ENCODE assay signal across 15 cellular contexts in the genomic region with DNA sequence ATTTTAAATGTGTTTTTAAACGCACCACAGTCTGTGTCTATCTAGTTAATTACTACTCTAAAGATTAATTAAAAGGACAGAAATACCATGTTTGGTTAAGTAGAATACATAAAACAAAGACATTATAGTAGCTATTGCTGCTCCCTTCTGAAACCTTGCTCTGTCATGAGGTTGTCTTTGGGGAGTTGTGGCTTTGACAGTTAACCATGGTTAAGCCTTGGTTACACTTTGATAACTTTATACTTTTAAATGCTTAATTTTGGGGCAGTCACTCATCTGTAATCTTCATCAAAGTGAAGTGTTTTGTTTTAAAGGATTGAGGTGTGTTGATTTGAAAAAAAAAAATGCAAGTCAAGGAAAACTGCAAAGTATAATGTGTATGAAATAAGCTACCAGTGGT. TPM values are rescaled to one million over a fixed set of nuclear protein-coding genes. Genes with fewer than 3 reads are reported as not detected.
DNase-seq lines count a peak whose midpoint lies in the region; ATAC-seq and TF ChIP-seq lines count a peak whose summit lies in the region.
"Had no signal": no experiment of that assay in that cellular context is flagged by ENCODE, and none has a peak within 500 bp of the region (broad histone marks: within the 10 kb centered on the region; RNA-seq: fewer than 3 reads in every experiment).

No MANE protein-coding gene starts in this region.

- H3K79me2 ChIP-seq in KMS-11 (ENCODE audit: insufficient read depth, low read depth) (0 out of 2 replicates have a peak, but pooled peaks cover 5% of the 10 kb centered on the region), SK-N-SH (ENCODE audit: insufficient read depth) (no peaks in the 10 kb centered on the region)

- CTCF ChIA-PET in activated naive CD4-positive, alpha-beta T cell treated with anti-CD3 and anti-CD28 coated beads for 36 hours (lab: Charles Lee), result no interaction called here
- CTCF ChIA-PET in SK-N-SH (lab: Yijun Ruan, JAX), result no interaction called here

- no peak for TF ChIP-seq RAD21 in SK-N-SH (IDR thresholded peaks at IDR 0.05; ENCODE audit: low read length)

- intact Hi-C loops in activated naive CD4-positive, alpha-beta T cell treated with anti-CD3 and anti-CD28 coated beads for 36 hours (cut with micrococcal nuclease), result no loop called here

- no peak overlapping the region for H3K27ac Mint-ChIP-seq in activated T-cell treated with anti-CD3 and anti-CD28 coated beads, Interleukin-2, amount 50 U/mL, for 72 hours
- no peak overlapping the region for H3K27ac Mint-ChIP-seq in activated naive CD4-positive, alpha-beta T cell treated with anti-CD3 and anti-CD28 coated beads for 36 hours

- H3K27me3 ChIP-seq in KMS-11 (ENCODE audit: insufficient read depth, low read depth) (no peaks in the 10 kb centered on the region), SK-N-SH (ENCODE audit: insufficient read depth) (no peaks in the 10 kb centered on the region)
- H3K27me3 ChIP-seq: dorsolateral prefrontal cortex, neutrophil had no signal

- peaks cover 2% of the 10 kb centered on the region for H3F3A ChIP-seq in SK-N-SH (replicated peaks; ENCODE audit: insufficient read depth)

- H4K20me1 ChIP-seq in KMS-11 (ENCODE audit: insufficient read depth) (0 out of 2 replicates have a peak, but pooled peaks cover 2% of the 10 kb centered on the region), SK-N-SH (ENCODE audit: insufficient read depth) (no peaks in the 10 kb centered on the region)

- H3K4me3 Mint-ChIP-seq in activated T-cell treated with anti-CD3 and anti-CD28 coated beads, Interleukin-2, amount 50 U/mL, for 72 hours, result no peak overlapping the region
- no peak overlapping the region for H3K4me3 Mint-ChIP-seq in activated naive CD4-positive, alpha-beta T cell treated with anti-CD3 and anti-CD28 coated beads for 36 hours

- H3K4me1 ChIP-seq in KMS-11 (ENCODE audit: low read depth, poor library complexity, severe bottlenecking) (peaks cover 70% of the 10 kb centered on the region), SK-N-SH (ENCODE audit: control insufficient read depth in 1 of 2, insufficient read depth in 2 of 2, low read depth in 1 of 2, low read length in 1 of 2) (no peaks in the 10 kb centered on the region; a peak in 2 of 4 replicates)

- peaks cover 6% of the 10 kb centered on the region for H3K4me1 Mint-ChIP-seq in activated T-cell treated with anti-CD3 and anti-CD28 coated beads, Interleukin-2, amount 50 U/mL, for 72 hours (ENCODE audit: low read depth)
- peaks cover 11% of the 10 kb centered on the region for H3K4me1 Mint-ChIP-seq in activated naive CD4-positive, alpha-beta T cell treated with anti-CD3 and anti-CD28 coated beads for 36 hours (ENCODE audit: low read depth)

- POLR2A ChIA-PET in SK-N-SH (lab: Yijun Ruan, JAX), result no interaction called here

- no peak overlapping the region for H3K4me3 ChIP-seq in KMS-11 (IDR thresholded peaks at IDR 0.05; ENCODE audit: insufficient read depth, low read depth, low read length)
- no peak overlapping the region for H3K4me3 ChIP-seq in SK-N-SH (ENCODE audit: low read depth in 2 of 2, low read length in 1 of 2)
- H3K4me3 ChIP-seq: dorsolateral prefrontal cortex, K562 had no signal

- H3K9me2 ChIP-seq in SK-N-SH, result no peaks in the 10 kb centered on the region

- no peaks in the 10 kb centered on the region for H3K9me3 Mint-ChIP-seq in activated T-cell treated with anti-CD3 and anti-CD28 coated beads, Interleukin-2, amount 50 U/mL, for 72 hours
- no peaks in the 10 kb centered on the region for H3K9me3 Mint-ChIP-seq in activated naive CD4-positive, alpha-beta T cell treated with anti-CD3 and anti-CD28 coated beads for 36 hours

- no peaks in the 10 kb centered on the region for H3K36me3 ChIP-seq in KMS-11 (ENCODE audit: insufficient read depth)
- H3K36me3 ChIP-seq in SK-N-SH (replicated peaks in 1 of 2; ENCODE audit: control insufficient read depth in 1 of 2, insufficient read depth in 2 of 2, low read length in 1 of 2), result peaks cover 46 to 60% of the 10 kb centered on the region in 2 experiments

- DNase-seq in activated CD4-positive, CD25-positive, alpha-beta regulatory T cell (lab: John Stamatoyannopoulos, UW), result no peak
- no peak for DNase-seq in activated T-cell treated with anti-CD3 and anti-CD28 coated beads, Interleukin-2, amount 50 U/mL, for 72 hours
- DNase-seq in activated naive CD4-positive, alpha-beta T cell treated with anti-CD3 and anti-CD28 coated beads for 36 hours, result no peak
- no peak for DNase-seq in SK-N-SH
- DNase-seq: dorsolateral prefrontal cortex; foreskin fibroblast; NCI-H226; SIG-M5; stimulated activated CD4-positive, alpha-beta T cell treated with anti-CD3 and anti-CD28 coated beads, Interleukin-12 subunit alpha, Interleukin-12 subunit beta, amount 100 ng/mL, for 4 hours had no signal

- no peak overlapping the region for H2AFZ ChIP-seq in KMS-11 (ENCODE audit: low read depth)
- H2AFZ ChIP-seq in SK-N-SH (ENCODE audit: low read depth), result no peak overlapping the region

- H3K4me2 ChIP-seq in KMS-11 (peak overlapping the region; percentile 37), SK-N-SH (no peak overlapping the region)

- H3K9ac ChIP-seq in KMS-11, result no peak overlapping the region
- no peak overlapping the region for H3K9ac ChIP-seq in SK-N-SH

- WGBS in SK-N-SH (ENCODE audit: low lambda C conversion rate), result 97% methylated on average over 1 of the region's 1 CpG

- no peak for TF ChIP-seq EP300 in SK-N-SH (IDR thresholded peaks at IDR 0.05; ENCODE audit: borderline replicate concordance in 1 of 2, low read depth in 1 of 2, low read length in 1 of 2)

- no peaks in the 10 kb centered on the region for H3K27me3 Mint-ChIP-seq in activated T-cell treated with anti-CD3 and anti-CD28 coated beads, Interleukin-2, amount 50 U/mL, for 72 hours (ENCODE audit: low read depth)
- no peaks in the 10 kb centered on the region for H3K27me3 Mint-ChIP-seq in activated naive CD4-positive, alpha-beta T cell treated with anti-CD3 and anti-CD28 coated beads for 36 hours (ENCODE audit: low read depth)

- H3K9me3 ChIP-seq in SK-N-SH, result no peaks in the 10 kb centered on the region
- H3K9me3 ChIP-seq: neutrophil had no signal

- no peak for TF ChIP-seq CTCF in KMS-11 (conservative IDR thresholded peaks at IDR 0.05; ENCODE audit: low read depth, low read length)
- TF ChIP-seq CTCF in SK-N-SH (IDR thresholded peaks at IDR 0.05), result no peak

- H3K36me3 Mint-ChIP-seq in activated T-cell treated with anti-CD3 and anti-CD28 coated beads, Interleukin-2, amount 50 U/mL, for 72 hours (ENCODE audit: insufficient read depth in 2 of 2), result peaks cover 2 to 8% of the 10 kb centered on the region in 2 donors
- peaks cover 26% of the 10 kb centered on the region for H3K36me3 Mint-ChIP-seq in activated naive CD4-positive, alpha-beta T cell treated with anti-CD3 and anti-CD28 coated beads for 36 hours (ENCODE audit: low read depth)

- H3K27ac ChIP-seq in KMS-11 (no peak overlapping the region), SK-N-SH (ENCODE audit: low read depth in 2 of 2, low read length in 1 of 2) (no peak overlapping the region)
- H3K27ac ChIP-seq: dorsolateral prefrontal cortex, neutrophil had no signal

- peak; percentile 42 for ATAC-seq in GM18519 (IDR thresholded peaks at IDR 0.05; ENCODE audit: low FRiP score, unreplicated experiment)
- peak; percentile 76 for ATAC-seq in GM21367 (IDR thresholded peaks at IDR 0.05; ENCODE audit: unreplicated experiment)
- ATAC-seq in HG02981 (IDR thresholded peaks at IDR 0.05; ENCODE audit: unreplicated experiment), result peak; percentile 70
- ATAC-seq in activated T-cell treated with anti-CD3 and anti-CD28 coated beads, Interleukin-2, amount 50 U/mL, for 72 hours (replicated peaks in 1 of 2), result no peak
- ATAC-seq: K562 had no signal

TF ChIP-seq in SK-N-SH, 30 proteins besides CTCF, POLR2A, EP300 and RAD21 (continues in another document):
- TF ChIP-seq RFX5 (IDR thresholded peaks at IDR 0.05; ENCODE audit: low read length) (no peak), NRF1 (IDR thresholded peaks at IDR 0.05; ENCODE audit: low read depth, low read length) (no peak), FOSL2 (IDR thresholded peaks at IDR 0.05; ENCODE audit: borderline replicate concordance, low read depth) (no peak), FOXJ3 (CRISPR knock-in tag; IDR thresholded peaks at IDR 0.05) (no peak), GATA2 (CRISPR knock-in tag; IDR thresholded peaks at IDR 0.05) (no peak), RCOR1 (IDR thresholded peaks at IDR 0.05; ENCODE audit: low read length) (no peak), ELF1 (IDR thresholded peaks at IDR 0.05) (no peak), YY1 (IDR thresholded peaks at IDR 0.05; ENCODE audit: low read depth) (no peak), EZH2phosphoT487 (IDR thresholded peaks at IDR 0.05; ENCODE audit: borderline replicate concordance, low read depth) (no peak)
- TF ChIP-seq, protein P1, sequence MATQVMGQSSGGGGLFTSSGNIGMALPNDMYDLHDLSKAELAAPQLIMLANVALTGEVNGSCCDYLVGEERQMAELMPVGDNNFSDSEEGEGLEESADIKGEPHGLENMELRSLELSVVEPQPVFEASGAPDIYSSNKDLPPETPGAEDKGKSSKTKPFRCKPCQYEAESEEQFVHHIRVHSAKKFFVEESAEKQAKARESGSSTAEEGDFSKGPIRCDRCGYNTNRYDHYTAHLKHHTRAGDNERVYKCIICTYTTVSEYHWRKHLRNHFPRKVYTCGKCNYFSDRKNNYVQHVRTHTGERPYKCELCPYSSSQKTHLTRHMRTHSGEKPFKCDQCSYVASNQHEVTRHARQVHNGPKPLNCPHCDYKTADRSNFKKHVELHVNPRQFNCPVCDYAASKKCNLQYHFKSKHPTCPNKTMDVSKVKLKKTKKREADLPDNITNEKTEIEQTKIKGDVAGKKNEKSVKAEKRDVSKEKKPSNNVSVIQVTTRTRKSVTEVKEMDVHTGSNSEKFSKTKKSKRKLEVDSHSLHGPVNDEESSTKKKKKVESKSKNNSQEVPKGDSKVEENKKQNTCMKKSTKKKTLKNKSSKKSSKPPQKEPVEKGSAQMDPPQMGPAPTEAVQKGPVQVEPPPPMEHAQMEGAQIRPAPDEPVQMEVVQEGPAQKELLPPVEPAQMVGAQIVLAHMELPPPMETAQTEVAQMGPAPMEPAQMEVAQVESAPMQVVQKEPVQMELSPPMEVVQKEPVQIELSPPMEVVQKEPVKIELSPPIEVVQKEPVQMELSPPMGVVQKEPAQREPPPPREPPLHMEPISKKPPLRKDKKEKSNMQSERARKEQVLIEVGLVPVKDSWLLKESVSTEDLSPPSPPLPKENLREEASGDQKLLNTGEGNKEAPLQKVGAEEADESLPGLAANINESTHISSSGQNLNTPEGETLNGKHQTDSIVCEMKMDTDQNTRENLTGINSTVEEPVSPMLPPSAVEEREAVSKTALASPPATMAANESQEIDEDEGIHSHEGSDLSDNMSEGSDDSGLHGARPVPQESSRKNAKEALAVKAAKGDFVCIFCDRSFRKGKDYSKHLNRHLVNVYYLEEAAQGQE (IDR thresholded peaks at IDR 0.05; ENCODE audit: low read depth, low read length), result no peak

RNA-seq across cellular contexts. Expression of a gene that starts 29.9 kb away (rescaled TPM):
- total RNA-seq in activated T-cell treated with anti-CD3 and anti-CD28 coated beads, Interleukin-2, amount 50 U/mL, for 72 hours, result under 1 TPM; 0.02 to 0.05 TPM
- not detected for total RNA-seq in activated naive CD4-positive, alpha-beta T cell treated with anti-CD3 and anti-CD28 coated beads for 36 hours
- under 0.01 TPM in 1 of 2 replicates, not detected in the other for polyA plus RNA-seq in SK-N-SH (2012; rRNA removed)
- polyA plus RNA-seq in SK-N-SH (2012; cell fraction: cytosol; rRNA removed), result 0.01 TPM in 1 of 2 replicates, not detected in the other
- polyA plus RNA-seq in SK-N-SH (2012; cell fraction: nucleus; rRNA removed), result 0.08 and 0.09 TPM in 2 replicates

Comparison
In these comparisons a context has a peak if more than half of its experiments do, and no peak if none do; other contexts are left out.
1. ATAC-seq: peak in GM18519 (single experiment), GM21367 (single experiment) and HG02981 (single experiment); none in activated T-cell treated with anti-CD3 and anti-CD28 coated beads, Interleukin-2, amount 50 U/mL, for 72 hours (0 of 2).